ENCODE assay signal across 1 cellular context in genomic region chr2:30464544-30465170, GRCh38.
TF ChIP-seq lines count a peak whose summit lies in the region.

No MANE protein-coding gene starts in this region.

TF ChIP-seq in SK-N-SH treated with all-trans-retinoic acid at 6 μM for 48 hours, 23 proteins besides CTCF, POLR2A, EP300 and RAD21 (continued from another document):
- TF ChIP-seq TSHZ2 (CRISPR knock-in tag; IDR thresholded peaks at IDR 0.05), result no peak
- TF ChIP-seq CSRNP3 (CRISPR knock-in tag; IDR thresholded peaks at IDR 0.05), result no peak
- no peak for TF ChIP-seq ZNF8 (CRISPR knock-in tag; IDR thresholded peaks at IDR 0.05)
